Comparison of ENCODE assay signal across 22 cellular contexts in the genomic region with DNA sequence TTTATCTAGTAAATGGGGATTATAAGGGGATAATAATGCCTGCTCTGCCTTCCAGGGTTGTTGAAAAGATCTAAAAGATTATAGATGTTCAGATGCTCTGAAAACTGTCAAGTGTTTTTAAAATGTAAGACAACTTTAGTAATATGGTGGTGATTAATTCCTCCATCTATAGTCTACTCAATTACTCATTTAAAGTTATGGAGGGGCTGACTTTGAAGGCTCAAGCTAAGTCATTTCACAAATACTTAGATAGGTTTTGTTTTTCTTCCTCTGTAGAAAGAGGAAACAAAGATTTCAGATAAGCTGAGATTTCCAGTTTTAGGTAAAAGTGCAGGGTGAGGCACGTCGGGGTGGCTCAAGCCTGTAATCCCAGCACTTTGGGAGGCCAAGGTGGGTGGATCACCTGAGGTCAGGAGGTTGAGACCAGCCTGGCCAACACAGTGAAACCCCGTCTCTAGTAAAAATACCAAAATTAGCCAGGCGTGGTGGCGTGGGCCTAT.
"Had no signal": no experiment of that assay in that cellular context is flagged by ENCODE, and none has a peak within 500 bp of the region (broad histone marks: within the 10 kb centered on the region; RNA-seq: fewer than 3 reads in every experiment).

No MANE protein-coding gene starts in this region.

- H3K27ac Mint-ChIP-seq: activated B cell treated with CpG ODN at 0.5 μM for 24 hours; activated CD4-positive, alpha-beta T cell treated with anti-CD3 and anti-CD28 coated beads, Interleukin-2, amount 10 ng/mL, durations not matched to agents 24 days and 14 days; activated CD8-positive, alpha-beta T cell treated with anti-CD3 and anti-CD28 coated beads, Interleukin-2, amount 10 ng/mL, durations not matched to agents 7 days and 5 days; natural killer cell treated with Interleukin-12 subunit alpha and Interleukin-12 subunit beta and Interleukin-15 and Interleukin-18, amount 100 ng/mL, for 72 hours; T-helper 2 cell treated with Interferon-gamma antibody and Interleukin-4, amounts not matched to agents 5 μg/mL and 100 μg/mL, for 36 hours had no signal

- DNase-seq: activated B cell treated with CpG ODN at 0.5 μM for 24 hours; activated CD4-positive, alpha-beta T cell treated with anti-CD3 and anti-CD28 coated beads, Interleukin-2, amount 10 ng/mL, durations not matched to agents 24 days and 14 days; activated CD8-positive, alpha-beta T cell treated with anti-CD3 and anti-CD28 coated beads, Interleukin-2, amount 10 ng/mL, durations not matched to agents 7 days and 5 days; activated effector memory CD4-positive, alpha-beta T cell treated with Interleukin-2 at 50 U/mL for 16 hours; activated naive CD4-positive, alpha-beta T cell treated with anti-CD3 and anti-CD28 coated beads, Interleukin-2, amount 50 U/mL, for 16 hours; activated T-cell treated with anti-CD3 and anti-CD28 coated beads, Interleukin-2, amount 50 U/mL, for 4 hours; aorta; brain microvascular endothelial cell; central memory CD4-positive, alpha-beta T cell; dorsolateral prefrontal cortex; erythroblast; hypothalamus; occipital lobe; retina; stimulated activated CD4-positive, alpha-beta T cell treated with anti-CD3 and anti-CD28 coated beads, Interleukin-12 subunit alpha, Interleukin-12 subunit beta, amount 100 ng/mL, for 4 hours; stimulated activated CD4-positive, alpha-beta T cell treated with anti-CD3 and anti-CD28 coated beads, Interleukin-1b, Interleukin-23, amount 100 ng/mL, for 48 hours; stimulated activated CD8-positive, alpha-beta memory T cell treated with anti-CD3 and anti-CD28 coated beads, Interleukin-4, amount 100 ng/mL, for 48 hours; stimulated activated naive CD4-positive, alpha-beta T cell treated with Interleukin-2 at 50 U/mL for 16 hours; tibial artery had no signal

- H3K4me1 ChIP-seq: tibial artery had no signal

- H3K4me3 ChIP-seq: dorsolateral prefrontal cortex, lung, tibial artery had no signal

- H3K4me3 Mint-ChIP-seq: activated B cell treated with CpG ODN at 0.5 μM for 24 hours; activated CD4-positive, alpha-beta T cell treated with anti-CD3 and anti-CD28 coated beads, Interleukin-2, amount 10 ng/mL, durations not matched to agents 24 days and 14 days; activated CD8-positive, alpha-beta T cell treated with anti-CD3 and anti-CD28 coated beads, Interleukin-2, amount 10 ng/mL, durations not matched to agents 7 days and 5 days; activated T-cell treated with anti-CD3 and anti-CD28 coated beads, Interleukin-2, amount 50 U/mL, for 4 hours; natural killer cell treated with Interleukin-12 subunit alpha and Interleukin-12 subunit beta and Interleukin-15 and Interleukin-18, amount 100 ng/mL, for 72 hours; T-helper 2 cell treated with Interferon-gamma antibody and Interleukin-4, amounts not matched to agents 5 μg/mL and 100 μg/mL, for 36 hours had no signal

- H3K27me3 ChIP-seq: brain microvascular endothelial cell, dorsolateral prefrontal cortex, tibial artery had no signal

- H3K9me3 Mint-ChIP-seq: activated B cell treated with CpG ODN at 0.5 μM for 24 hours; activated CD4-positive, alpha-beta T cell treated with anti-CD3 and anti-CD28 coated beads, Interleukin-2, amount 10 ng/mL, durations not matched to agents 24 days and 14 days; activated T-cell treated with anti-CD3 and anti-CD28 coated beads, Interleukin-2, amount 50 U/mL, for 4 hours; natural killer cell treated with Interleukin-12 subunit alpha and Interleukin-12 subunit beta and Interleukin-15 and Interleukin-18, amount 100 ng/mL, for 72 hours; T-helper 2 cell treated with Interferon-gamma antibody and Interleukin-4, amounts not matched to agents 5 μg/mL and 100 μg/mL, for 36 hours had no signal

- H3K36me3 ChIP-seq: brain microvascular endothelial cell, tibial artery had no signal

- H3K9me3 ChIP-seq: tibial artery had no signal

- H3K36me3 Mint-ChIP-seq: natural killer cell treated with Interleukin-12 subunit alpha and Interleukin-12 subunit beta and Interleukin-15 and Interleukin-18, amount 100 ng/mL, for 72 hours had no signal

- H3K27ac ChIP-seq: brain microvascular endothelial cell, dorsolateral prefrontal cortex, tibial artery had no signal
